ENCODE assay signal across 14 cellular contexts in the genomic region with DNA sequence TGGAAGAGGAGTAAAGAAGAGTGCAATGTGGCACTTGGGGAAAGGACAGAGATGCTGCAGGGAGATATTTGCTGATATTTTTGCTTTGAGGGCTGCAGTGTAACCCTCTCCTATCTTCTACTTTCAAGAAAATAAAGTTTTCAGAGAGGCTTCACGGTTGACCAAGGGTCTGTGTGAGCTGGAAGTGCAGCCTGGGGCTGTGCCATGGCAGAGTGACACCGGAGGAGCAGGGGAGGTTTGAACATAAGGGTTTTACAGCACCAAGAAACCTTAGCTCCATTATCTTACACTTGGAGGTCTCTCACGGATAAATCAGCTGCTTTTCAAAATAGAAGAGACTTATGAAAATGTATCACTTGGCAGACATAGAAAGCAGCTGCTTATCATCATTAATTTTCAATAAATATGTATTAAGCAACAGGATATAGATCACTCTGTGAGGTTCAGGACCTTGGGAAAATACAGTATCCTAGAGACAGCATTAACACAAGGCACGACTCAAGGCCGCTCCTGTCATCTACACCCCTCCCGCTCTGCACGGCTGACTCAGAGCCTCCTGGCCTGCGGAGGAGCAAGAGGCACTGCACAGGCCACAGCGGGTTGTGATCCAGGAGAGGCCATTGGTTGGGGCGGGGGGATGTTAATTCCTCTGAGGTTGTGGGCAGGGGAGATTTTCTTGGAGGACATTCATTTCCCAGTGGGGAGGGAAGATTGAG.
A peak's percentile ranks its signal among the peaks of the same experiment; 100 is the strongest.
DNase-seq lines count a peak whose midpoint lies in the region; ATAC-seq, FAIRE-seq and TF ChIP-seq lines count a peak whose summit lies in the region.
"Had no signal": no experiment of that assay in that cellular context is flagged by ENCODE, and none has a peak within 500 bp of the region (broad histone marks: within the 10 kb centered on the region; RNA-seq: fewer than 3 reads in every experiment).

No MANE protein-coding gene starts in this region.

- H3K79me2 ChIP-seq in GM23338 (replicated peaks; ENCODE audit: insufficient read depth) = no peaks in the 10 kb centered on the region
- no peaks in the 10 kb centered on the region for H3K79me2 ChIP-seq in astrocyte (ENCODE audit: insufficient read depth, low read length)

- H3K9me3 Mint-ChIP-seq in GM23338 = peaks cover 2% of the 10 kb centered on the region; the same call in 2 of the 3 replicates
- peaks cover 5% of the 10 kb centered on the region for H3K9me3 Mint-ChIP-seq in astrocyte (ENCODE audit: unreplicated experiment)
- H3K9me3 Mint-ChIP-seq: mesothelial cell of epicardium had no signal

- no peaks in the 10 kb centered on the region for H3K27me3 ChIP-seq in GM23338 (ENCODE audit: insufficient read depth)
- H3K27me3 ChIP-seq in astrocyte (ENCODE audit: insufficient read depth, low read length) = no peaks in the 10 kb centered on the region
- H3K27me3 ChIP-seq in sigmoid colon = no peaks in the 10 kb centered on the region
- H3K27me3 ChIP-seq: thyroid gland had no signal

- H4K20me1 ChIP-seq in GM23338 (replicated peaks; ENCODE audit: insufficient read depth) = no peaks in the 10 kb centered on the region
- H4K20me1 ChIP-seq in astrocyte (ENCODE audit: insufficient read depth, low read length) = no peaks in the 10 kb centered on the region

- peaks cover 7% of the 10 kb centered on the region; the same call in 1 of the 2 replicates for H3K9me2 ChIP-seq in GM23338 (ENCODE audit: insufficient read depth)

- no peaks in the 10 kb centered on the region for H3K27me3 Mint-ChIP-seq in GM23338 (ENCODE audit: insufficient read depth, low read depth, poor library complexity)
- no peaks in the 10 kb centered on the region for H3K27me3 Mint-ChIP-seq in astrocyte (ENCODE audit: low read depth, unreplicated experiment)

- H3K27ac ChIP-seq in GM23338 (ENCODE audit: low read depth) (no peak overlapping the region), astrocyte (ENCODE audit: low read depth, low read length) (peak overlapping the region; percentile 64), sigmoid colon (peak overlapping the region in 3 of 4 donors; percentile 54 to 74 (median 66))
- H3K27ac ChIP-seq: thyroid gland had no signal

- WGBS in sigmoid colon, 2 donors = 71 to 73% methylated on average over 10 of the region's 10 CpGs

- H3K9me3 ChIP-seq in astrocyte (ENCODE audit: insufficient read depth, low read depth, low read length) (no peaks in the 10 kb centered on the region), sigmoid colon (no peaks in the 10 kb centered on the region)
- H3K9me3 ChIP-seq: thyroid gland had no signal

- peaks cover 22% of the 10 kb centered on the region for H3F3A ChIP-seq in GM23338 (replicated peaks; ENCODE audit: low read depth)

- TF ChIP-seq CTCF in GM23338 (conservative IDR thresholded peaks at IDR 0.05; ENCODE audit: low read depth in 2 of 2) (no peak), astrocyte (IDR thresholded peaks at IDR 0.05; ENCODE audit: insufficient read depth, low read depth, low read length) (no peak), sigmoid colon (IDR thresholded peaks at IDR 0.05) (no peak)

- H3K27ac Mint-ChIP-seq in GM23338 = no peak overlapping the region
- no peak overlapping the region for H3K27ac Mint-ChIP-seq in astrocyte (ENCODE audit: unreplicated experiment)
- H3K27ac Mint-ChIP-seq: mesothelial cell of epicardium had no signal

- no peak for TF ChIP-seq EP300 in sigmoid colon (IDR thresholded peaks at IDR 0.05)

- no peak overlapping the region for H3K4me3 ChIP-seq in GM23338
- H3K4me3 ChIP-seq in astrocyte (ENCODE audit: insufficient read depth, low read depth, low read length) = no peak overlapping the region
- H3K4me3 ChIP-seq in sigmoid colon = no peak overlapping the region
- H3K4me3 ChIP-seq: thyroid gland had no signal

- ATAC-seq in GM23338 = peak; percentile 52
- ATAC-seq in left ventricle myocardium superior = peak; percentile 73
- no peak for ATAC-seq in GM19467 (IDR thresholded peaks at IDR 0.05; ENCODE audit: unreplicated experiment)

- peak; percentile 13 for DNase-seq in GM23338 (ENCODE audit: low spot score)
- DNase-seq in astrocyte (ENCODE audit: low read depth) = peak; percentile 82
- peak; percentile 74 for DNase-seq in left ventricle myocardium superior
- peak; percentile 90 for DNase-seq in sigmoid colon
- DNase-seq in NCI-H128 (lab: John Stamatoyannopoulos, UW; ENCODE audit: unreplicated experiment) = no peak
- no peak for DNase-seq in hippocampal formation (lab: John Stamatoyannopoulos, UW)
- DNase-seq in NCI-H1436 (lab: John Stamatoyannopoulos, UW) = no peak
- DNase-seq: activated CD4-positive, CD25-positive, alpha-beta regulatory T cell treated with anti-CD3 and anti-CD28 coated beads, Interleukin-2, amount 50 U/mL, for 72 hours; activated naive CD4-positive, alpha-beta T cell treated with anti-CD3 and anti-CD28 coated beads, Interleukin-2, amount 50 U/mL, for 16 hours; MM.1S; stimulated activated CD4-positive, alpha-beta T cell treated with anti-CD3 and anti-CD28 coated beads, Interleukin-4, amount 100 ng/mL, for 24 hours; thyroid gland had no signal

- H3K36me3 ChIP-seq in GM23338 (ENCODE audit: insufficient read depth) (no peaks in the 10 kb centered on the region), astrocyte (ENCODE audit: insufficient read depth, low read length) (no peaks in the 10 kb centered on the region), sigmoid colon (no peaks in the 10 kb centered on the region)
- H3K36me3 ChIP-seq: thyroid gland had no signal

- intact Hi-C loops in left ventricle myocardium superior (cut with micrococcal nuclease) = no loop called here
- intact Hi-C loops in sigmoid colon (cut with DNase I) = loop anchor here (5.0 kb wide), 1 partner anchor 44 kb away; no protein-coding TSS in a partner anchor

- no peak for FAIRE-seq in astrocyte (lab: Jason Lieb, UNC)

- H3K4me3 Mint-ChIP-seq in GM23338 = no peak overlapping the region
- H3K4me3 Mint-ChIP-seq in astrocyte (ENCODE audit: unreplicated experiment) = no peak overlapping the region
- H3K4me3 Mint-ChIP-seq: mesothelial cell of epicardium had no signal

- H3K4me1 ChIP-seq in GM23338 (ENCODE audit: insufficient read depth) = peaks cover 27% of the 10 kb centered on the region
- H3K4me1 ChIP-seq in astrocyte (ENCODE audit: insufficient read depth, low read length) = peaks cover 23% of the 10 kb centered on the region
- peaks cover 0 to 26% (median 22%) of the 10 kb centered on the region in 4 donors for H3K4me1 ChIP-seq in sigmoid colon
- H3K4me1 ChIP-seq: thyroid gland had no signal

- H2AFZ ChIP-seq in GM23338 (no peak overlapping the region), astrocyte (ENCODE audit: low read depth, low read length) (no peak overlapping the region)

- peak overlapping the region; percentile 39 for H3K9ac ChIP-seq in astrocyte (ENCODE audit: low read length)

- peaks cover 18% of the 10 kb centered on the region for H3K4me1 Mint-ChIP-seq in GM23338
- H3K4me1 Mint-ChIP-seq in astrocyte (ENCODE audit: low read depth, unreplicated experiment) = peaks cover 13% of the 10 kb centered on the region

- no peak overlapping the region for H3K4me2 ChIP-seq in GM23338
- H3K4me2 ChIP-seq in astrocyte (ENCODE audit: low read length) = peak overlapping the region; percentile 8

- no peak for TF ChIP-seq POLR2A in sigmoid colon (IDR thresholded peaks at IDR 0.05)

- H3K36me3 Mint-ChIP-seq in GM23338 (ENCODE audit: low read depth) = no peaks in the 10 kb centered on the region; the same call in 2 of the 3 replicates
- H3K36me3 Mint-ChIP-seq in astrocyte (ENCODE audit: low read depth, unreplicated experiment) = no peaks in the 10 kb centered on the region
- H3K36me3 Mint-ChIP-seq: mesothelial cell of epicardium had no signal

TF ChIP-seq in GM23338, 12 proteins besides CTCF, POLR2A, EP300 and RAD21:
- no peak for TF ChIP-seq POLR2AphosphoS5 (IDR thresholded peaks at IDR 0.05; ENCODE audit: low read depth)

Comparison
In these comparisons a context has a peak if more than half of its experiments do, and no peak if none do; other contexts are left out.
1. DNase-seq: peak in GM23338 (single experiment), astrocyte (single experiment), left ventricle myocardium superior (single experiment) and sigmoid colon (single experiment); none in NCI-H128 (single experiment), hippocampal formation (0 of 2) and NCI-H1436 (single experiment).